1 cellular context compared by ENCODE assay signal in the genomic region with DNA sequence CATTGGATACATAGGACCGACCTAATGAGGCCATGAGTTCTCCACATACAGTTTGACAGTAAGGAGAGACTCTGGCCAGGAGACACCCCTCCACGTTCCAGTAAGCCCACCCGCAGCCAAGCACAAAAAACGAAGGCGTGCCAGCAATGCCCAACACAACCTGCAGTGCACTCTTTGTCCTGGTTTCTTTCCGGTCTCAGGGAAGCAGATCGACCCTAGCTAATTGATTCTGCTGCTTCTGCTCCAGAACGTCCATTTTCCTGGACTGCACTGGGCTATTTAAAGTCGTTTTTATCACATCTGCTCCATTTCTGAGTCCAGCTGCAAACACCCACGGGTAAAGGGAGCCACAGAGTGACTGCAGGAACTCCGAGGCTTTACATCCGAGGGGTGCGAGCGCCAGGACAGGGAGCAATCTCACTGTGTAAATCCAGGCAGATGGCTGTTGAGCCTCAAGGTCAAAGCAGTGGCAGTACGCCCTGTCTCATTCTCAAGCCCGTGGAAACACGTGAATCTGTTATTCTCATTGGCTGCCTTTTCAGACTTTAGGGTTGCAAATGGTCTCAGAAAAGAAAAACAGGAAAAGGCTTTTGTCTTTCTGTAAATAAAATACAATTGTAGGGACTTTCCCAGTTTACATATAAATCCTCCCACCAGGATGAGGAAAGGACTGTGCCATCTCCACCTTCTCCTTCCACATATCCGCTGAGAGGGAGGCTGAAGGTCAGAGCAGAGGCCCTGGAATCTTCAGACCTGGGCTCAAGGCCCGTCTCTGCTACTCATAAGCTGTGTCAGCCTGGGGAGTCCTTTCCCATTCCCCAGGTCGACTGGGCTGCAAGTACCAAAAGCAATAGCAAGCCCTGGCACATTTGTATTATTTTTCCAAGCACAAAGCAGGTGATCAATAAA.
TF ChIP-seq lines count a peak whose summit lies in the region.

No MANE protein-coding gene starts in this region.

TF ChIP-seq in H1, 55 proteins besides CTCF, POLR2A, EP300 and RAD21:
- TF ChIP-seq SUZ12 (IDR thresholded peaks at IDR 0.05; ENCODE audit: low read length): no peak
- TF ChIP-seq, protein P1, sequence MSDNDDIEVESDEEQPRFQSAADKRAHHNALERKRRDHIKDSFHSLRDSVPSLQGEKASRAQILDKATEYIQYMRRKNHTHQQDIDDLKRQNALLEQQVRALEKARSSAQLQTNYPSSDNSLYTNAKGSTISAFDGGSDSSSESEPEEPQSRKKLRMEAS (IDR thresholded peaks at IDR 0.05): peak; percentile 77
- no peak for TF ChIP-seq BRCA1 (IDR thresholded peaks at IDR 0.05; ENCODE audit: low read depth, low read length)
- TF ChIP-seq, protein P2, sequence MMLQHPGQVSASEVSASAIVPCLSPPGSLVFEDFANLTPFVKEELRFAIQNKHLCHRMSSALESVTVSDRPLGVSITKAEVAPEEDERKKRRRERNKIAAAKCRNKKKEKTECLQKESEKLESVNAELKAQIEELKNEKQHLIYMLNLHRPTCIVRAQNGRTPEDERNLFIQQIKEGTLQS (IDR thresholded peaks at IDR 0.05; ENCODE audit: insufficient read depth, low read depth, low read length): no peak
- no peak for TF ChIP-seq JUND (IDR thresholded peaks at IDR 0.05; ENCODE audit: low read length)
- TF ChIP-seq RFX5 (IDR thresholded peaks at IDR 0.05; ENCODE audit: borderline replicate concordance, low read depth, low read length): no peak
- TF ChIP-seq KDM5A (IDR thresholded peaks at IDR 0.05; ENCODE audit: low read length): no peak
- no peak for TF ChIP-seq ZNF274 (IDR thresholded peaks at IDR 0.05; ENCODE audit: borderline replicate concordance, extremely low read depth, low read length)
- no peak for TF ChIP-seq ASH2L (IDR thresholded peaks at IDR 0.05; ENCODE audit: low read length)
- no peak for TF ChIP-seq TAF1 (IDR thresholded peaks at IDR 0.05; ENCODE audit: low read depth, low read length)
- TF ChIP-seq, protein P3, sequence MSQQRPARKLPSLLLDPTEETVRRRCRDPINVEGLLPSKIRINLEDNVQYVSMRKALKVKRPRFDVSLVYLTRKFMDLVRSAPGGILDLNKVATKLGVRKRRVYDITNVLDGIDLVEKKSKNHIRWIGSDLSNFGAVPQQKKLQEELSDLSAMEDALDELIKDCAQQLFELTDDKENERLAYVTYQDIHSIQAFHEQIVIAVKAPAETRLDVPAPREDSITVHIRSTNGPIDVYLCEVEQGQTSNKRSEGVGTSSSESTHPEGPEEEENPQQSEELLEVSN (IDR thresholded peaks at IDR 0.05): peak; percentile 70; the same call in 1 of the 2 replicates
- TF ChIP-seq RXRA (IDR thresholded peaks at IDR 0.05; ENCODE audit: insufficient read depth, low read depth, low read length): no peak
- no peak for TF ChIP-seq POLR2AphosphoS5 (IDR thresholded peaks at IDR 0.05; ENCODE audit: low read depth, low read length)
TF ChIP-seq in H1: peak in this region for 2.
